ENCODE assay signal across 8 cellular contexts in the genomic region with DNA sequence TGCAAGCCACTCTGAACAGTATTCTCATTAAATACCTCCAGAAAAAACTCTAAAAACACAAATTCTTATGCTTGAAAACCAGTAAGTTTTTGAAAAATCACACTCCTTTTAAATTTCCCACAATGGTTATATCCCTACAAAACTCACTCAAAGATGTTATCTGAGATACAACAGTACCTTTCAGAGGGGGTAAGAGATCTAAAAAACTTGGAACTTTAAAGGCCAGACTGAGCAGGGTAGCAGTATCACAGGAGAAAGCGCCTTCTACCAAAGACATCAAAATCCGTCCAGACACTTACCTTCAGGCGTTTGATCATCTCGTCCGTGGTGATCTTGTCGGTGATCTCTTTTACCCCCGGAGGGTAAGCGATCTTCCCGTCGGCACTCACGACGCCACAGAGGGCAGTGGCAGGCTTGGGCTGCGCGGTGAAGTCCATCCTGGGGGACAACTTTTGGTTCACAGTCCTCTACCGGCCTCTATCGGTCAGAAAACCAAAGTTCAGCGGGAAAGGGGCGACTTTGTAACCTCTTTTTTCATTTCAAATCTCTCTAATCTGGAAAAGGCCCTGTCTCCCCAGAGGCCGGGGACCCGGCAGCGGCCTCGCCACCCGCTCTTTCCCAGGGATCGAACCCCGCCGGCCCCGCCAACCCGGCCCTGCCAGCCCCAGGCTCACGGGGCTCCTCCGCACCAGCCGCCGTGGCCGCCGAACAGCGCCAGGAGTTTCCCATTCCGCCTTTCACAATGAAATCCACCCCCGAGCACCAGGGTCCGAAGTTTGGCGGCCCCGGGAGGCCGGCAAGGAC. TPM values are rescaled to one million over a fixed set of nuclear protein-coding genes. Genes with fewer than 3 reads are reported as not detected.
DNase-seq lines count a peak whose midpoint lies in the region; ATAC-seq lines count a peak whose summit lies in the region.

No MANE protein-coding gene starts in this region.

- ATAC-seq in GM18870 (IDR thresholded peaks at IDR 0.05; ENCODE audit: unreplicated experiment): peak; percentile 41
- ATAC-seq in HG03432 (IDR thresholded peaks at IDR 0.05; ENCODE audit: unreplicated experiment): peak; percentile 37

- peaks cover 30% of the 10 kb centered on the region for H3K4me1 Mint-ChIP-seq in dendritic cell treated with granulocyte-macrophage colony-stimulating factor and Interleukin-4, amounts not matched to agents 40 ng/mL and 50 ng/mL, for 4 days (ENCODE audit: low read depth)

- intact Hi-C loops in dendritic cell treated with granulocyte-macrophage colony-stimulating factor and Interleukin-4, amounts not matched to agents 40 ng/mL and 50 ng/mL, for 4 days (cut with micrococcal nuclease): loop anchor here (1.0 to 5.0 kb wide), 3 partner anchors 64 to 507 kb away; no protein-coding TSS in a partner anchor

- no peaks in the 10 kb centered on the region for H3K9me3 Mint-ChIP-seq in dendritic cell treated with granulocyte-macrophage colony-stimulating factor and Interleukin-4, amounts not matched to agents 40 ng/mL and 50 ng/mL, for 4 days

- peak overlapping the region; percentile 85 for H3K4me3 Mint-ChIP-seq in dendritic cell treated with granulocyte-macrophage colony-stimulating factor and Interleukin-4, amounts not matched to agents 40 ng/mL and 50 ng/mL, for 4 days

- H3K36me3 Mint-ChIP-seq in dendritic cell treated with granulocyte-macrophage colony-stimulating factor and Interleukin-4, amounts not matched to agents 40 ng/mL and 50 ng/mL, for 4 days (ENCODE audit: low read depth): peaks cover 46% of the 10 kb centered on the region

- no peaks in the 10 kb centered on the region for H3K27me3 Mint-ChIP-seq in dendritic cell treated with granulocyte-macrophage colony-stimulating factor and Interleukin-4, amounts not matched to agents 40 ng/mL and 50 ng/mL, for 4 days

- peak overlapping the region; percentile 87 for H3K27ac Mint-ChIP-seq in dendritic cell treated with granulocyte-macrophage colony-stimulating factor and Interleukin-4, amounts not matched to agents 40 ng/mL and 50 ng/mL, for 4 days

- DNase-seq in A172 (ENCODE audit: low spot score) (peak; percentile 75), NCI-H524 (lab: John Stamatoyannopoulos, UW) (peak; percentile 58 to 82), left kidney (ENCODE audit: low read depth, low spot score) (peak; percentile 96)
- peak; percentile 62 for DNase-seq in activated CD4-positive, alpha-beta T cell treated with anti-CD3 and anti-CD28 coated beads, Interleukin-2, amount 50 U/mL, for 1 hour
- DNase-seq in stimulated activated CD4-positive, alpha-beta T cell treated with anti-CD3 and anti-CD28 coated beads, Interleukin-1b, Interleukin-23, amount 100 ng/mL, for 4 hours (ENCODE audit: low read depth in 2 of 2): peak; percentile 30 to 47

RNA-seq across cellular contexts. Expression of a gene that starts 1.4 kb away (rescaled TPM):
- total RNA-seq in A172 (2014; rRNA removed; shearing (Covaris generic)): 59.2 and 79.2 TPM in 2 replicates

Comparison
In these comparisons a context has a peak if more than half of its experiments do, and no peak if none do; other contexts are left out.
1. Peak in every context shown above with its lines: DNase-seq and ATAC-seq.
2. DNase-seq: peak in every context shown above with its lines; median percentile 96 in left kidney; 75 in A172; 70 in NCI-H524; 62 in activated CD4-positive, alpha-beta T cell treated with anti-CD3 and anti-CD28 coated beads, Interleukin-2, amount 50 U/mL, for 1 hour; 38 in stimulated activated CD4-positive, alpha-beta T cell treated with anti-CD3 and anti-CD28 coated beads, Interleukin-1b, Interleukin-23, amount 100 ng/mL, for 4 hours.